Comparison of ENCODE assay signal across 9 cellular contexts in the genomic region with DNA sequence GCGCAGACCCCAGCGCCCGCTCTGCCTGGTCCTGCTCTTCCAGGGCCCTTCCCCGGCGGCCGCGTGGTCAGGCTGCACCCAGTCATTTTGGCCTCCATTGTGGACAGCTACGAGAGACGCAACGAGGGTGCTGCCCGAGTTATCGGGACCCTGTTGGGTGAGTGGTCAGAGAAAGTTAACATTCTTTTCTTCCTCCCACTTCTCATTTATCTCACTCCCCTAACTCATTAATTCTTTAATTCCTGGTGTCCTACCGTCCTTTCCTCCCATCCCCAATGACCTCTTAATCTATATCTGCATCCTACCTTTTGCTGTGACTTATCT. TPM values are rescaled to one million over a fixed set of nuclear protein-coding genes. Genes with fewer than 3 reads are reported as not detected.
DNase-seq lines count a peak whose midpoint lies in the region; ATAC-seq and TF ChIP-seq lines count a peak whose summit lies in the region.
"Not testable (repeated sequence)": the region's sequence is repeated elsewhere in the genome, so short reads cannot be mapped to it uniquely, and the experiment has no call there.
"Had no signal": no experiment of that assay in that cellular context is flagged by ENCODE, and none has a peak within 500 bp of the region (broad histone marks: within the 10 kb centered on the region; RNA-seq: fewer than 3 reads in every experiment).

No MANE protein-coding gene starts in this region.

- not testable (repeated sequence) for H3K9me3 ChIP-seq in DND-41 (ENCODE audit: insufficient read depth, low read length, severe bottlenecking); SK-N-MC (ENCODE audit: low read depth, low read length); liver (ENCODE audit: control insufficient read depth in 4 of 4, low read length in 3 of 4); parathyroid adenoma (ENCODE audit: control insufficient read depth, low read length); upper lobe of left lung

- H3K9ac ChIP-seq in DND-41 (ENCODE audit: low read depth, low read length), result peak overlapping the region; percentile 58
- H3K9ac ChIP-seq in SK-N-MC (ENCODE audit: insufficient read length), result peak overlapping the region; percentile 81
- peak overlapping the region; percentile 31 to 97 for H3K9ac ChIP-seq in liver (ENCODE audit: low read depth in 1 of 2, low read length in 2 of 2)
- not testable (repeated sequence) for H3K9ac ChIP-seq in parathyroid adenoma

- peaks cover 39% of the 10 kb centered on the region for H3K4me1 ChIP-seq in DND-41 (ENCODE audit: insufficient read depth, low read length)
- peaks cover 4 to 30% (median 24%) of the 10 kb centered on the region in 4 donors for H3K4me1 ChIP-seq in liver (ENCODE audit: control insufficient read depth in 4 of 4, insufficient read depth in 4 of 4, low read length in 3 of 4)
- not testable (repeated sequence) for H3K4me1 ChIP-seq in parathyroid adenoma
- H3K4me1 ChIP-seq in upper lobe of left lung, result peaks cover 25 to 41% (median 32%) of the 10 kb centered on the region in 4 donors

- H3K9me3 Mint-ChIP-seq in activated naive CD8-positive, alpha-beta T cell treated with anti-CD3 and anti-CD28 coated beads, Interleukin-2, amount 50 U/mL, for 24 hours, result not testable (repeated sequence)

- not testable (repeated sequence) for TF ChIP-seq CTCF in DND-41 (IDR thresholded peaks at IDR 0.05; ENCODE audit: borderline replicate concordance, extremely low read depth, low read length, poor library complexity, severe bottlenecking); epithelial cell of proximal tubule (conservative IDR thresholded peaks at IDR 0.05; ENCODE audit: low read depth, low read length); liver (IDR thresholded peaks at IDR 0.05; ENCODE audit: low read depth, low read length, missing input control); parathyroid adenoma (IDR thresholded peaks at IDR 0.05); upper lobe of left lung (IDR thresholded peaks at IDR 0.05)

- H3K27ac ChIP-seq in DND-41 (ENCODE audit: low read length), result peak overlapping the region; percentile 65
- H3K27ac ChIP-seq in SK-N-MC, result not testable (repeated sequence)
- peak overlapping the region in 1 of 2 donors; percentile 49 for H3K27ac ChIP-seq in liver (ENCODE audit: low read depth in 1 of 2, low read length in 2 of 2)
- H3K27ac ChIP-seq in parathyroid adenoma, result peak overlapping the region; percentile 29
- H3K27ac ChIP-seq in upper lobe of left lung, result peak overlapping the region; percentile 66 to 88 (median 85)

- ATAC-seq in DND-41 (ENCODE audit: insufficient read depth, low read depth); activated naive CD8-positive, alpha-beta T cell treated with anti-CD3 and anti-CD28 coated beads, Interleukin-2, amount 50 U/mL, for 24 hours: not testable (repeated sequence)
- ATAC-seq in HG03354 (IDR thresholded peaks at IDR 0.05; ENCODE audit: poor library complexity, severe bottlenecking, unreplicated experiment) (peak; percentile 17), upper lobe of left lung (ENCODE audit: low FRiP score in 2 of 2) (peak in 1 of 2 donors; percentile 41)

- not testable (repeated sequence) for TF ChIP-seq POLR2A in upper lobe of left lung (IDR thresholded peaks at IDR 0.05)

- H2AFZ ChIP-seq in DND-41 (ENCODE audit: low read depth, low read length), result not testable (repeated sequence)
- peak overlapping the region; percentile 75 for H2AFZ ChIP-seq in parathyroid adenoma

- H3K4me2 ChIP-seq in DND-41 (ENCODE audit: insufficient read depth, low read length) (peak overlapping the region; percentile 88), parathyroid adenoma (ENCODE audit: low read length) (peak overlapping the region; percentile 70)

- not testable (repeated sequence) for TF ChIP-seq EP300 in upper lobe of left lung (IDR thresholded peaks at IDR 0.05)

- peaks cover 45% of the 10 kb centered on the region for H3K79me2 ChIP-seq in DND-41 (ENCODE audit: insufficient read depth, low read length)
- H3K79me2 ChIP-seq in parathyroid adenoma, result not testable (repeated sequence)

- DNase-seq in DND-41; SK-N-MC (ENCODE audit: low read depth, low spot score); activated naive CD8-positive, alpha-beta T cell treated with anti-CD3 and anti-CD28 coated beads, Interleukin-2, amount 50 U/mL, for 24 hours; epithelial cell of proximal tubule (ENCODE audit: low read depth); upper lobe of left lung: not testable (repeated sequence)

- WGBS in liver, result 7% methylated on average over 9 of the region's 13 CpGs
- WGBS in upper lobe of left lung, 2 donors, result 0% methylated on average over 10 to 13 of the region's 13 CpGs

- peak overlapping the region; percentile 98 for H3K27ac Mint-ChIP-seq in activated naive CD8-positive, alpha-beta T cell treated with anti-CD3 and anti-CD28 coated beads, Interleukin-2, amount 50 U/mL, for 24 hours

- peaks cover 34% of the 10 kb centered on the region for H3K36me3 Mint-ChIP-seq in activated naive CD8-positive, alpha-beta T cell treated with anti-CD3 and anti-CD28 coated beads, Interleukin-2, amount 50 U/mL, for 24 hours (ENCODE audit: low read depth)

- H3K4me1 Mint-ChIP-seq in activated naive CD8-positive, alpha-beta T cell treated with anti-CD3 and anti-CD28 coated beads, Interleukin-2, amount 50 U/mL, for 24 hours, result peaks cover 41% of the 10 kb centered on the region

- H3K4me3 ChIP-seq in DND-41 (ENCODE audit: low read depth in 1 of 2, low read length in 2 of 2) (peak overlapping the region; percentile 56 to 89), SK-N-MC (peak overlapping the region; percentile 80), epithelial cell of proximal tubule (ENCODE audit: low read depth, low read length) (peak overlapping the region; percentile 95), liver (ENCODE audit: low read depth in 1 of 3, low read length in 3 of 3) (peak overlapping the region; percentile 71 to 99 (median 96)), parathyroid adenoma (ENCODE audit: low read depth, low read length) (peak overlapping the region; percentile 73), upper lobe of left lung (peak overlapping the region; percentile 58 to 79 (median 78))

- peak overlapping the region; percentile 94 for H3K4me3 Mint-ChIP-seq in activated naive CD8-positive, alpha-beta T cell treated with anti-CD3 and anti-CD28 coated beads, Interleukin-2, amount 50 U/mL, for 24 hours

- H3K36me3 ChIP-seq in DND-41 (ENCODE audit: insufficient read depth, low read length), result peaks cover 36% of the 10 kb centered on the region
- H3K36me3 ChIP-seq in SK-N-MC (ENCODE audit: insufficient read depth, low read length), result peaks cover 36% of the 10 kb centered on the region
- H3K36me3 ChIP-seq in liver (ENCODE audit: control insufficient read depth in 4 of 4, insufficient read depth in 3 of 4, low read depth in 1 of 4, low read length in 3 of 4), result peaks cover 4 to 11% (median 7%) of the 10 kb centered on the region in 4 donors
- not testable (repeated sequence) for H3K36me3 ChIP-seq in parathyroid adenoma (ENCODE audit: control insufficient read depth, insufficient read depth, low read length)
- H3K36me3 ChIP-seq in upper lobe of left lung, result peaks cover 0 to 26% (median 10%) of the 10 kb centered on the region in 4 donors

- H4K20me1 ChIP-seq in DND-41 (ENCODE audit: insufficient read depth, low read length), result peaks cover 16% of the 10 kb centered on the region; the same call in 1 of the 2 replicates

- TF ChIP-seq RAD21 in liver (IDR thresholded peaks at IDR 0.05), result not testable (repeated sequence)

- not testable (repeated sequence) for H3K27me3 Mint-ChIP-seq in activated naive CD8-positive, alpha-beta T cell treated with anti-CD3 and anti-CD28 coated beads, Interleukin-2, amount 50 U/mL, for 24 hours

- H3K27me3 ChIP-seq in DND-41 (ENCODE audit: insufficient read depth, low read length, poor library complexity); liver (ENCODE audit: control insufficient read depth in 4 of 4, insufficient read depth in 4 of 4, low read length in 3 of 4); parathyroid adenoma (ENCODE audit: control insufficient read depth, insufficient read depth, low read length); upper lobe of left lung: not testable (repeated sequence)

RNA-seq across cellular contexts. Expression of gene EIF3F, which starts 0.4 kb away (rescaled TPM):
- total RNA-seq in epithelial cell of proximal tubule, result 306 and 357 TPM in 2 replicates
- 100 to 1,000 TPM in 1 of 2 donors, 10 to 100 TPM in 1; 68.4 to 246 TPM for total RNA-seq in liver
- polyA plus RNA-seq in liver, result 100 to 1,000 TPM in 1 of 2 donors, 10 to 100 TPM in 1; 59.4 to 226 TPM
- 100 to 1,000 TPM; 135 to 321 (median 235) TPM for total RNA-seq in upper lobe of left lung

RNA-seq across cellular contexts. Expression of gene NLRP10, which starts 22.3 kb away (rescaled TPM):
- not detected in 2 replicates for total RNA-seq in epithelial cell of proximal tubule
- not detected for total RNA-seq in liver
- not detected for polyA plus RNA-seq in liver
- not detected for total RNA-seq in upper lobe of left lung

RNA-seq across cellular contexts. Expression of gene OR10A3, which starts 46.0 kb away (rescaled TPM):
- total RNA-seq in epithelial cell of proximal tubule (not detected in 2 replicates), liver (not detected), upper lobe of left lung (not detected)
- not detected for polyA plus RNA-seq in liver

RNA-seq across cellular contexts. Expression of gene OR10A6, which starts 56.5 kb away (rescaled TPM):
- not detected in 2 replicates for total RNA-seq in epithelial cell of proximal tubule
- total RNA-seq in liver, result not detected
- polyA plus RNA-seq in liver, result not detected
- total RNA-seq in upper lobe of left lung, result not detected
- total RNA-seq: myocyte had no signal
